In genomic region chrX:100410083-100410590, GRCh38 we compare ENCODE assay signal across 8 cellular contexts. TPM values are rescaled to one million over a fixed set of nuclear protein-coding genes. Genes with fewer than 3 reads are reported as not detected.
A peak's percentile ranks its signal among the peaks of the same experiment; 100 is the strongest.
DNase-seq lines count a peak whose midpoint lies in the region; ATAC-seq, FAIRE-seq and TF ChIP-seq lines count a peak whose summit lies in the region.

TSS of gene PCDH19 (minus strand) at chrX:100410273. CDS start at chrX:100408597, 1,676 bp downstream.

- peaks cover 65% of the 10 kb centered on the region for H3K27me3 ChIP-seq in NT2/D1 (ENCODE audit: insufficient read depth, insufficient read length)

- H3K36me3 ChIP-seq in NT2/D1 (ENCODE audit: insufficient read depth, insufficient read length, low read length) (peaks cover 12% of the 10 kb centered on the region), kidney (ENCODE audit: control insufficient read depth in 1 of 2, insufficient read depth in 2 of 2, low read length in 2 of 2) (no peaks in the 10 kb centered on the region)

- H3K4me3 ChIP-seq in NT2/D1 (ENCODE audit: insufficient read length, low read depth) = peak within 1 kb of the TSS; percentile 63
- peak within 1 kb of the TSS; percentile 42 to 49 for H3K4me3 ChIP-seq in kidney (ENCODE audit: low read length in 2 of 2)

- intact Hi-C loops in kidney (cut with DNase I) = no loop called here

- no peak within 1 kb of the TSS for H3K27ac ChIP-seq in kidney (ENCODE audit: low read depth in 2 of 2, low read length in 2 of 2)

- ATAC-seq in GM21737 (IDR thresholded peaks at IDR 0.05; ENCODE audit: unreplicated experiment) = no peak

- peak; percentile 52 for DNase-seq in NCI-H1436 (lab: John Stamatoyannopoulos, UW)
- no peak for DNase-seq in NCI-H1436 treated with DMSO at 0.1 percent for 48 hours (lab: John Stamatoyannopoulos, UW)
- peak; percentile 76 for DNase-seq in NT2/D1 (ENCODE audit: low read depth, low spot score)
- peak; percentile 7 for DNase-seq in cerebellar cortex (ENCODE audit: low spot score)
- peak; percentile 86 for DNase-seq in kidney
- DNase-seq in stimulated activated CD4-positive, alpha-beta T cell treated with anti-CD3 and anti-CD28 coated beads, Interleukin-12 subunit alpha, Interleukin-12 subunit beta, amount 100 ng/mL, for 24 hours (ENCODE audit: low read depth in 2 of 2) = peak; percentile 1 to 31
- DNase-seq in NOMO-1 (lab: John Stamatoyannopoulos, UW; ENCODE audit: unreplicated experiment in 2 of 2) = no peak

- no peak for TF ChIP-seq CTCF in kidney (IDR thresholded peaks at IDR 0.05; ENCODE audit: borderline replicate concordance, extremely low read depth, insufficient read depth)

- H3K9ac ChIP-seq in NT2/D1 (ENCODE audit: insufficient read length, low read depth) (peak within 1 kb of the TSS; percentile 83), kidney (ENCODE audit: low read length in 2 of 2) (no peak within 1 kb of the TSS)

- H3K4me1 ChIP-seq in NT2/D1 (ENCODE audit: insufficient read depth, insufficient read length) (peaks cover 2% of the 10 kb centered on the region), kidney (ENCODE audit: control insufficient read depth in 1 of 2, insufficient read depth in 1 of 2, low read depth in 1 of 2, low read length in 2 of 2) (peaks cover 0 to 7% of the 10 kb centered on the region in 2 donors)

- FAIRE-seq in kidney (lab: Jason Lieb, UNC) = no peak

- H3K9me3 ChIP-seq in NT2/D1 (ENCODE audit: insufficient read depth, low read length) (peaks cover 15% of the 10 kb centered on the region; the same call in 1 of the 2 replicates), kidney (ENCODE audit: control insufficient read depth in 1 of 2, low read length in 2 of 2) (no peaks in the 10 kb centered on the region)

RNA-seq across cellular contexts. Expression of gene PCDH19, which starts in this region (rescaled TPM):
- total RNA-seq in kidney = 0.66 TPM
- 0.75 TPM for polyA plus RNA-seq in kidney (ENCODE audit: insufficient read depth, low read depth, low replicate concordance)

Comparison
In these comparisons a context has a peak if more than half of its experiments do, and no peak if none do; other contexts are left out.
1. DNase-seq: peak in NCI-H1436 (single experiment), NT2/D1 (single experiment), cerebellar cortex (single experiment) and stimulated activated CD4-positive, alpha-beta T cell treated with anti-CD3 and anti-CD28 coated beads, Interleukin-12 subunit alpha, Interleukin-12 subunit beta, amount 100 ng/mL, for 24 hours (2 of 2); none in NCI-H1436 treated with DMSO at 0.1 percent for 48 hours (single experiment) and NOMO-1 (0 of 2).
2. Peak in DNase-seq and H3K4me3 ChIP-seq in kidney; RNA of the gene not detected or under 1 TPM.